ENCODE assay signal across 9 cellular contexts in genomic region chr17:7634384-7634783, GRCh38. TPM values are rescaled to one million over a fixed set of nuclear protein-coding genes. Genes with fewer than 3 reads are reported as not detected.
DNase-seq lines count a peak whose midpoint lies in the region; ATAC-seq and TF ChIP-seq lines count a peak whose summit lies in the region.
"Had no signal": no experiment of that assay in that cellular context is flagged by ENCODE, and none has a peak within 500 bp of the region (broad histone marks: within the 10 kb centered on the region; RNA-seq: fewer than 3 reads in every experiment).

No MANE protein-coding gene starts in this region.

- peaks cover 7% of the 10 kb centered on the region for H3K27me3 Mint-ChIP-seq in activated CD4-positive, alpha-beta T cell treated with anti-CD3 and anti-CD28 coated beads, Interleukin-2, amount 10 ng/mL, durations not matched to agents 24 days and 14 days

- no peaks in the 10 kb centered on the region for H3K36me3 ChIP-seq in psoas muscle (ENCODE audit: insufficient read depth in 1 of 2, low read depth in 1 of 2)
- H3K36me3 ChIP-seq: neutrophil had no signal

- H3K4me1 ChIP-seq in psoas muscle: no peaks in the 10 kb centered on the region

- peak; percentile 68 for DNase-seq in activated CD4-positive, alpha-beta T cell treated with anti-CD3 and anti-CD28 coated beads, Interleukin-2, amount 10 ng/mL, durations not matched to agents 24 days and 14 days
- DNase-seq in activated CD4-positive, alpha-beta T cell treated with anti-CD3 and anti-CD28 coated beads, Interleukin-2, amount 50 U/mL, for 4 hours: no peak
- DNase-seq in NCI-H510A treated with DMSO at 0.1 percent for 48 hours (lab: John Stamatoyannopoulos, UW) (peak; percentile 3), epidermal melanocyte (ENCODE audit: insufficient read length, low spot score) (peak; percentile 82), psoas muscle (no peak), cerebellar nuclear complex (lab: John Stamatoyannopoulos, UW) (no peak), NAMALWA (ENCODE audit: low spot score) (no peak)

- H3K4me3 ChIP-seq in psoas muscle: no peak overlapping the region

- no peaks in the 10 kb centered on the region for H3K9me3 ChIP-seq in psoas muscle
- H3K9me3 ChIP-seq: neutrophil had no signal

- peak; percentile 20 for TF ChIP-seq CTCF in psoas muscle (IDR thresholded peaks at IDR 0.05)

- no peak overlapping the region for H3K27ac Mint-ChIP-seq in activated CD4-positive, alpha-beta T cell treated with anti-CD3 and anti-CD28 coated beads, Interleukin-2, amount 10 ng/mL, durations not matched to agents 24 days and 14 days

- H3K4me3 Mint-ChIP-seq in activated CD4-positive, alpha-beta T cell treated with anti-CD3 and anti-CD28 coated beads, Interleukin-2, amount 10 ng/mL, durations not matched to agents 24 days and 14 days: no peak overlapping the region

- peaks cover 5% of the 10 kb centered on the region for H3K4me1 Mint-ChIP-seq in activated CD4-positive, alpha-beta T cell treated with anti-CD3 and anti-CD28 coated beads, Interleukin-2, amount 10 ng/mL, durations not matched to agents 24 days and 14 days

- 28 to 32% (median 29%) methylated on average over 5 of the region's 5 CpGs for WGBS in psoas muscle, 3 donors

- H3K27ac ChIP-seq in psoas muscle: no peak overlapping the region
- H3K27ac ChIP-seq: neutrophil had no signal

- H3K9me3 Mint-ChIP-seq in activated CD4-positive, alpha-beta T cell treated with anti-CD3 and anti-CD28 coated beads, Interleukin-2, amount 10 ng/mL, durations not matched to agents 24 days and 14 days: no peaks in the 10 kb centered on the region

- no peaks in the 10 kb centered on the region for H3K27me3 ChIP-seq in psoas muscle (ENCODE audit: insufficient read depth in 3 of 3, low read length in 2 of 3)

- ATAC-seq in psoas muscle (no peak), HG03280 (IDR thresholded peaks at IDR 0.05; ENCODE audit: unreplicated experiment) (no peak)

- intact Hi-C loops in activated CD4-positive, alpha-beta T cell treated with anti-CD3 and anti-CD28 coated beads, Interleukin-2, amount 10 ng/mL, durations not matched to agents 24 days and 14 days (cut with micrococcal nuclease): no loop called here
- intact Hi-C loops in psoas muscle (cut with DNase I): no loop called here

- H3K36me3 Mint-ChIP-seq in activated CD4-positive, alpha-beta T cell treated with anti-CD3 and anti-CD28 coated beads, Interleukin-2, amount 10 ng/mL, durations not matched to agents 24 days and 14 days (ENCODE audit: low read depth): no peaks in the 10 kb centered on the region

RNA-seq across cellular contexts. Expression of gene SHBG, which starts 4.4 kb away (rescaled TPM):
- total RNA-seq in activated CD4-positive, alpha-beta T cell treated with anti-CD3 and anti-CD28 coated beads, Interleukin-2, amount 10 ng/mL, durations not matched to agents 24 days and 14 days: not detected in 2 replicates
- 1 to 10 TPM in 1 of 4 donors, under 1 TPM in 3; 0.19 to 1.6 (median 0.55) TPM for total RNA-seq in psoas muscle
- polyA plus RNA-seq in psoas muscle: under 1 TPM; 0.26 to 0.53 (median 0.45) TPM

RNA-seq across cellular contexts. Expression of gene SAT2, which starts 6.8 kb away (rescaled TPM):
- total RNA-seq in activated CD4-positive, alpha-beta T cell treated with anti-CD3 and anti-CD28 coated beads, Interleukin-2, amount 10 ng/mL, durations not matched to agents 24 days and 14 days: 16.5 and 17.7 TPM in 2 replicates
- 10 to 100 TPM; 60.7 to 70.4 (median 66.2) TPM for total RNA-seq in psoas muscle
- 100 to 1,000 TPM; 105 to 112 (median 108) TPM for polyA plus RNA-seq in psoas muscle

RNA-seq across cellular contexts. Expression of gene ATP1B2, which starts 16.3 kb away (rescaled TPM):
- 0.14 and 0.37 TPM in 2 replicates for total RNA-seq in activated CD4-positive, alpha-beta T cell treated with anti-CD3 and anti-CD28 coated beads, Interleukin-2, amount 10 ng/mL, durations not matched to agents 24 days and 14 days
- total RNA-seq in psoas muscle: 1 to 10 TPM in 2 of 4 donors, under 1 TPM in 2; 0.78 to 5.7 (median 1.3) TPM
- 1 to 10 TPM in 1 of 3 donors, under 1 TPM in 2; 0.36 to 1.0 (median 0.51) TPM for polyA plus RNA-seq in psoas muscle

RNA-seq across cellular contexts. Expression of gene FXR2, which starts 19.7 kb away (rescaled TPM):
- total RNA-seq in activated CD4-positive, alpha-beta T cell treated with anti-CD3 and anti-CD28 coated beads, Interleukin-2, amount 10 ng/mL, durations not matched to agents 24 days and 14 days: 62.6 and 64.4 TPM in 2 replicates
- 100 to 1,000 TPM; 105 to 120 (median 114) TPM for total RNA-seq in psoas muscle
- 100 to 1,000 TPM in 1 of 3 donors, 10 to 100 TPM in 2; 88.2 to 164 (median 92.1) TPM for polyA plus RNA-seq in psoas muscle

RNA-seq across cellular contexts. Expression of gene SOX15, which starts 44.5 kb away (rescaled TPM):
- total RNA-seq in activated CD4-positive, alpha-beta T cell treated with anti-CD3 and anti-CD28 coated beads, Interleukin-2, amount 10 ng/mL, durations not matched to agents 24 days and 14 days: 0.43 TPM in 1 of 2 replicates, not detected in the other
- under 1 TPM; 0.19 to 0.71 (median 0.28) TPM for total RNA-seq in psoas muscle
- polyA plus RNA-seq in psoas muscle: under 1 TPM; 0.11 to 0.20 (median 0.17) TPM

Comparison
In these comparisons a context has a peak if more than half of its experiments do, and no peak if none do; other contexts are left out.
1. DNase-seq: peak in activated CD4-positive, alpha-beta T cell treated with anti-CD3 and anti-CD28 coated beads, Interleukin-2, amount 10 ng/mL, durations not matched to agents 24 days and 14 days (single experiment), NCI-H510A treated with DMSO at 0.1 percent for 48 hours (single experiment) and epidermal melanocyte (single experiment); none in activated CD4-positive, alpha-beta T cell treated with anti-CD3 and anti-CD28 coated beads, Interleukin-2, amount 50 U/mL, for 4 hours (0 of 2), psoas muscle (0 of 2), cerebellar nuclear complex (0 of 2) and NAMALWA (single experiment).